3 cellular contexts compared by ENCODE assay signal in genomic region chr1:2154022-2154421, GRCh38.
"Had no signal": no experiment of that assay in that cellular context is flagged by ENCODE, and none has a peak within 500 bp of the region (broad histone marks: within the 10 kb centered on the region; RNA-seq: fewer than 3 reads in every experiment).

No MANE protein-coding gene starts in this region.

- ATAC-seq: GM12878 had no signal

- H3K4me3 ChIP-seq: GM12878 had no signal

- DNase-seq: GDM1, GF-D8 had no signal
